ENCODE assay signal across 13 cellular contexts in genomic region chr3:188915137-188915536, GRCh38.
DNase-seq lines count a peak whose midpoint lies in the region; ATAC-seq and TF ChIP-seq lines count a peak whose summit lies in the region.
"Had no signal": no experiment of that assay in that cellular context is flagged by ENCODE, and none has a peak within 500 bp of the region (broad histone marks: within the 10 kb centered on the region; RNA-seq: fewer than 3 reads in every experiment).

No MANE protein-coding gene starts in this region.

- DNase-seq in AG04449 (ENCODE audit: low read depth, low spot score), result peak; percentile 42
- DNase-seq in activated T-helper 2 cell treated with anti-CD3 and anti-CD28 coated beads, Interferon-gamma antibody, Interleukin-2, Interleukin-4, amounts not matched to agents 10 μg/mL and 5 μg/mL and 100 μg/mL, durations not matched to agents 14 hours and 24 hours and 36 hours (ENCODE audit: low spot score), result no peak
- peak; percentile 73 for DNase-seq in iris pigment epithelial cell (ENCODE audit: low read depth)
- DNase-seq in SHP77 treated with DMSO at 0.1 percent for 48 hours (lab: John Stamatoyannopoulos, UW), result no peak
- DNase-seq: CD4-positive, alpha-beta T cell; NCI-H1930; sigmoid colon had no signal

- H3K9me3 Mint-ChIP-seq in activated T-helper 2 cell treated with anti-CD3 and anti-CD28 coated beads, Interferon-gamma antibody, Interleukin-2, Interleukin-4, amounts not matched to agents 10 μg/mL and 5 μg/mL and 100 μg/mL, durations not matched to agents 14 hours and 24 hours and 36 hours, result peaks cover 8% of the 10 kb centered on the region
- H3K9me3 Mint-ChIP-seq: CD4-positive, alpha-beta T cell had no signal

- intact Hi-C loops in activated T-helper 2 cell treated with anti-CD3 and anti-CD28 coated beads, Interferon-gamma antibody, Interleukin-2, Interleukin-4, amounts not matched to agents 10 μg/mL and 5 μg/mL and 100 μg/mL, durations not matched to agents 14 hours and 24 hours and 36 hours (cut with micrococcal nuclease), result loop anchor here (1.0 to 10.0 kb wide), 13 partner anchors 36 to 1170 kb away; partner anchors contain the start of genes BCL6 and LPP

- H3K27me3 Mint-ChIP-seq in activated T-helper 2 cell treated with anti-CD3 and anti-CD28 coated beads, Interferon-gamma antibody, Interleukin-2, Interleukin-4, amounts not matched to agents 10 μg/mL and 5 μg/mL and 100 μg/mL, durations not matched to agents 14 hours and 24 hours and 36 hours (ENCODE audit: low read depth), result peaks cover 7% of the 10 kb centered on the region
- H3K27me3 Mint-ChIP-seq: CD4-positive, alpha-beta T cell; IgD-negative memory B cell had no signal

- no peak overlapping the region for H3K4me3 ChIP-seq in AG04449 (ENCODE audit: low read depth, low read length)
- H3K4me3 ChIP-seq: esophagus muscularis mucosa, sigmoid colon had no signal

- TF ChIP-seq CTCF in AG04449 (IDR thresholded peaks at IDR 0.05; ENCODE audit: insufficient read depth, low read length, missing control alignments), result no peak

- peaks cover 11% of the 10 kb centered on the region for H3K36me3 Mint-ChIP-seq in activated T-helper 2 cell treated with anti-CD3 and anti-CD28 coated beads, Interferon-gamma antibody, Interleukin-2, Interleukin-4, amounts not matched to agents 10 μg/mL and 5 μg/mL and 100 μg/mL, durations not matched to agents 14 hours and 24 hours and 36 hours (ENCODE audit: low read depth)
- H3K36me3 Mint-ChIP-seq: IgD-negative memory B cell had no signal

- no peak overlapping the region for H3K4me3 Mint-ChIP-seq in activated T-helper 2 cell treated with anti-CD3 and anti-CD28 coated beads, Interferon-gamma antibody, Interleukin-2, Interleukin-4, amounts not matched to agents 10 μg/mL and 5 μg/mL and 100 μg/mL, durations not matched to agents 14 hours and 24 hours and 36 hours (ENCODE audit: low read depth)
- H3K4me3 Mint-ChIP-seq: CD4-positive, alpha-beta T cell; IgD-negative memory B cell had no signal

- peak overlapping the region; percentile 83 for H3K27ac Mint-ChIP-seq in activated T-helper 2 cell treated with anti-CD3 and anti-CD28 coated beads, Interferon-gamma antibody, Interleukin-2, Interleukin-4, amounts not matched to agents 10 μg/mL and 5 μg/mL and 100 μg/mL, durations not matched to agents 14 hours and 24 hours and 36 hours
- H3K27ac Mint-ChIP-seq: CD4-positive, alpha-beta T cell; IgD-negative memory B cell had no signal

- peak; percentile 33 for ATAC-seq in GM19351 (IDR thresholded peaks at IDR 0.05; ENCODE audit: unreplicated experiment)
- no peak for ATAC-seq in HG03045 (IDR thresholded peaks at IDR 0.05; ENCODE audit: unreplicated experiment)
- ATAC-seq in GM21619 (IDR thresholded peaks at IDR 0.05; ENCODE audit: unreplicated experiment), result no peak
- ATAC-seq in GM19328 (IDR thresholded peaks at IDR 0.05; ENCODE audit: unreplicated experiment), result no peak

- peaks cover 42% of the 10 kb centered on the region for H3K4me1 Mint-ChIP-seq in activated T-helper 2 cell treated with anti-CD3 and anti-CD28 coated beads, Interferon-gamma antibody, Interleukin-2, Interleukin-4, amounts not matched to agents 10 μg/mL and 5 μg/mL and 100 μg/mL, durations not matched to agents 14 hours and 24 hours and 36 hours (ENCODE audit: low read depth)

- CTCF ChIA-PET in AG04449 (lab: Yijun Ruan, JAX), result interaction anchor here (1.3 to 2.0 kb wide), 2 partner anchors 10 to 11 kb away, joined by 3 to 4 read pairs; no protein-coding TSS in a partner anchor

- POLR2A ChIA-PET in AG04449 (lab: Yijun Ruan, JAX), result no interaction called here

Comparison
In these comparisons a context has a peak if more than half of its experiments do, and no peak if none do; other contexts are left out.
1. DNase-seq: peak in AG04449 (single experiment) and iris pigment epithelial cell (single experiment); none in activated T-helper 2 cell treated with anti-CD3 and anti-CD28 coated beads, Interferon-gamma antibody, Interleukin-2, Interleukin-4, amounts not matched to agents 10 μg/mL and 5 μg/mL and 100 μg/mL, durations not matched to agents 14 hours and 24 hours and 36 hours (single experiment) and SHP77 treated with DMSO at 0.1 percent for 48 hours (single experiment).